ENCODE assay signal across 1 cellular context in genomic region chr10:17226891-17227303, GRCh38.
TF ChIP-seq lines count a peak whose summit lies in the region.

No MANE protein-coding gene starts in this region.

TF ChIP-seq in H1, 55 proteins besides CTCF, POLR2A, EP300 and RAD21 (continued from another document):
- TF ChIP-seq TCF12 (IDR thresholded peaks at IDR 0.05; ENCODE audit: low read depth, low read length), result no peak
- TF ChIP-seq TEAD4 (IDR thresholded peaks at IDR 0.05; ENCODE audit: low read depth, low read length), result no peak
- TF ChIP-seq TBP (IDR thresholded peaks at IDR 0.05; ENCODE audit: low read depth, low read length), result no peak
- TF ChIP-seq CBX8 (IDR thresholded peaks at IDR 0.05; ENCODE audit: borderline replicate concordance, low read depth, low read length), result no peak
- TF ChIP-seq HDAC6 (IDR thresholded peaks at IDR 0.05; ENCODE audit: low read depth, low read length), result no peak
- no peak for TF ChIP-seq SP2 (IDR thresholded peaks at IDR 0.05; ENCODE audit: low read length)
- no peak for TF ChIP-seq ZNF274 (IDR thresholded peaks at IDR 0.05; ENCODE audit: borderline replicate concordance, extremely low read depth, low read length)
- TF ChIP-seq CHD2 (IDR thresholded peaks at IDR 0.05; ENCODE audit: low read length), result no peak
- TF ChIP-seq ATF3 (IDR thresholded peaks at IDR 0.05; ENCODE audit: insufficient read depth, low read depth, low read length), result no peak
- TF ChIP-seq SIRT6 (IDR thresholded peaks at IDR 0.05; ENCODE audit: low read length), result no peak
- no peak for TF ChIP-seq ASH2L (IDR thresholded peaks at IDR 0.05; ENCODE audit: low read length)
- no peak for TF ChIP-seq RFX5 (IDR thresholded peaks at IDR 0.05; ENCODE audit: borderline replicate concordance, low read depth, low read length)
- TF ChIP-seq SAP30 (IDR thresholded peaks at IDR 0.05; ENCODE audit: insufficient read depth, insufficient replicate concordance, low read length), result no peak
- TF ChIP-seq CTBP2 (IDR thresholded peaks at IDR 0.05; ENCODE audit: borderline replicate concordance, insufficient read depth, insufficient read length, low read length), result no peak
- TF ChIP-seq BCL11A (IDR thresholded peaks at IDR 0.05; ENCODE audit: low read depth in 2 of 2, low read length in 2 of 2), result no peak
- no peak for TF ChIP-seq YY1 (IDR thresholded peaks at IDR 0.05; ENCODE audit: low read depth, low read length)
